In the genomic region with DNA sequence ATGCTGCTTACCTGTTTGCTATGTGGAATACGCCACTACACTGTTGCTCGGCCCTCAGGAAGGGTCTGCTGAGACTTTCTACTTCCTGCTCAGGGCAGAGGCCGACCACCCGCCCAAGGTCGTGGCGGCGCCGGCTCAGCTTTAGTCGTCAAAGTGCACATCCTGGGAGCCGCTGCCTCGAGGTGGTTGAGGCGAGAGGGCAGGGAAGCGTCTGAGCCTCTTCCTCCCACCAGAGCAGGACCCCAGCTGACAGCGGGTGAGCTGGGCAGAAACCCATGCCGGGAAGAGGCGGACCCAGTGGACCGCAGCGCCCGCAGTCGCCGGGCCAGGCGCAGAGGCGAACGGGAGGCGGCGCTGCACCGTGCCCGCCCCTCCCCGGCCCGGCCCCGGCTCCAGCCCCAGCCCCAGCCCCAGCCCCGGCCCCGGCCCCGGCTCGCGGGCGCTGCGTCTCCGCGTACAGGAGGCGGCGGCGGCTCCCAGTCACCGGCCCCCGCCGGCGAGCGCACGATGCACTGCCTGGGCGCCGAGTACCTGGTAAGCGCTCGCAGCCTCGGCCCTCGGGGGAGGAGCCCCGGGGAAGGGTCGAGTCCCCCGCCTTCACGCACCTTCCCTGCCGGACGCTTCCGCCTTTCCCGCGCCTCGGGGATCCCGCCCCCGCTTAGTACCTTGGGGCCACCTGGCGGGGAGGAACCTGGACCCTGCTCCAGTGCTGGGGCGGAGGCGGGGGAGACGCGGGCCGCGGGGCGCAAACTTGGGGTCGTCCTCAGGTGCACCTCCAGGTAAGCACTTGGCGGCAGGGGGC, we compare ENCODE assay signal across 9 cellular contexts. TPM values are rescaled to one million over a fixed set of nuclear protein-coding genes. Genes with fewer than 3 reads are reported as not detected.
A peak's percentile ranks its signal among the peaks of the same experiment; 100 is the strongest.
DNase-seq lines count a peak whose midpoint lies in the region; ATAC-seq, FAIRE-seq and TF ChIP-seq lines count a peak whose summit lies in the region.
"Had no signal": no experiment of that assay in that cellular context is flagged by ENCODE, and none has a peak within 500 bp of the region (broad histone marks: within the 10 kb centered on the region; RNA-seq: fewer than 3 reads in every experiment).

Gene SLC44A3 (plus strand): TSS at position 413 of the 802 bp plus-strand sequence. CDS start 95 bp downstream, at position 508.

- 1% methylated on average over 60 of the region's 77 CpGs; no CpG with 5 or more reads in 1 of the 2 experiments for WGBS in H1 (ENCODE audit: extremely low coverage in 1 of 2, insufficient coverage in 1 of 2, insufficient read length in 1 of 2, insufficient replicate concordance in 2 of 2, low coverage in 1 of 2, low lambda C conversion rate in 2 of 2, missing lambda C conversion rate in 1 of 2), 2 experiments
- WGBS in mesodermal cell (ENCODE audit: insufficient coverage in 2 of 2), 2 experiments = 2 to 6% methylated on average over 33 to 51 of the region's 77 CpGs
- WGBS in testis, 2 donors = 3 to 7% methylated on average over 5 to 39 of the region's 77 CpGs

- H3K4me1 ChIP-seq in H1 (replicated peaks in 1 of 4; ENCODE audit: control insufficient read depth in 3 of 4, insufficient read depth in 4 of 4, low read length in 3 of 4) (peaks cover 2 to 9% (median 6%) of the 10 kb centered on the region in 4 experiments; a peak in 6 of 7 replicates), mesodermal cell (ENCODE audit: control insufficient read depth, insufficient read depth, low read length, poor library complexity, severe bottlenecking) (no peaks in the 10 kb centered on the region), testis (no peaks in the 10 kb centered on the region)

- POLR2A ChIA-PET in H1 (lab: Charles Lee; ENCODE audit: partially characterized antibody) = interaction anchor here (0.6 to 1.3 kb wide), 3 partner anchors 16 to 278 kb away, joined by 3 to 4 read pairs (median 4); no protein-coding TSS in a partner anchor

- no peaks in the 10 kb centered on the region for H3K9me3 Mint-ChIP-seq in T-helper 2 cell treated with Interferon-gamma antibody and Interleukin-4, amounts not matched to agents 5 μg/mL and 100 μg/mL, for 36 hours

- peak in 1 of 2 experiments; percentile 78; a peak in 2 of 3 replicates for TF ChIP-seq POLR2A in H1 (IDR thresholded peaks at IDR 0.05; ENCODE audit: control extremely low read depth in 1 of 2, low read depth in 2 of 2, low read length in 2 of 2)
- no peak for TF ChIP-seq POLR2A in testis (IDR thresholded peaks at IDR 0.05)

- peak within 1 kb of the TSS; percentile 61 for H3K4me3 Mint-ChIP-seq in T-helper 2 cell treated with Interferon-gamma antibody and Interleukin-4, amounts not matched to agents 5 μg/mL and 100 μg/mL, for 36 hours

- H2BK15ac ChIP-seq in H1 (ENCODE audit: low read length) = peak within 1 kb of the TSS; percentile 65; the same call in 1 of the 2 replicates

- H3K4ac ChIP-seq in H1 (replicated peaks; ENCODE audit: insufficient read length, low read depth, low read length) = no peak within 1 kb of the TSS

- H2BK120ac ChIP-seq in H1 (replicated peaks; ENCODE audit: low read depth, low read length) = no peak within 1 kb of the TSS

- no peak within 1 kb of the TSS for H3K27ac Mint-ChIP-seq in T-helper 2 cell treated with Interferon-gamma antibody and Interleukin-4, amounts not matched to agents 5 μg/mL and 100 μg/mL, for 36 hours

- H3K36me3 ChIP-seq in H1 (ENCODE audit: control insufficient read depth in 2 of 4, insufficient read depth in 4 of 4, low read length in 3 of 4) (no peaks in the 10 kb centered on the region), mesodermal cell (ENCODE audit: control insufficient read depth, insufficient read depth, low read length) (no peaks in the 10 kb centered on the region), testis (ENCODE audit: low read depth, missing control alignments) (no peaks in the 10 kb centered on the region)

- intact Hi-C loops in testis (cut with DNase I; ENCODE audit: low total_unique reads) = no loop called here

- CTCF ChIA-PET in H1 (lab: Charles Lee; ENCODE audit: partially characterized antibody) = interaction anchor here (1.1 to 2.9 kb wide), 3 partner anchors 10 to 211 kb away, joined by 4 to 8 read pairs (median 5); no protein-coding TSS in a partner anchor

- in situ Hi-C loops in Caki2 (cut with HindIII; ENCODE audit: low pct_unique_long_range_greater_than_20kb, low sequenced_read_pairs) = no loop called here

- H3K27me3 ChIP-seq in H1 (replicated peaks in 1 of 4; ENCODE audit: control insufficient read depth in 3 of 4, extremely low read depth in 1 of 4, insufficient read depth in 3 of 4, low read length in 3 of 4) (peaks cover 0 to 6% (median 2%) of the 10 kb centered on the region in 4 experiments; a peak in 1 of 7 replicates), testis (no peaks in the 10 kb centered on the region)

- H3K79me1 ChIP-seq in H1 (ENCODE audit: low read depth, low read length) = no peaks in the 10 kb centered on the region

- no peak within 1 kb of the TSS for H3K23ac ChIP-seq in H1 (ENCODE audit: insufficient read length)

- no peaks in the 10 kb centered on the region for H3K36me3 Mint-ChIP-seq in T-helper 2 cell treated with Interferon-gamma antibody and Interleukin-4, amounts not matched to agents 5 μg/mL and 100 μg/mL, for 36 hours (ENCODE audit: low read depth)

- peaks cover 8% of the 10 kb centered on the region; the same call in 1 of the 2 replicates for H3K23me2 ChIP-seq in H1 (ENCODE audit: low read depth, low read length)

- DNase-seq in Caki2 (ENCODE audit: low read depth) (peak; percentile 2), HPDE6-E6E7 (ENCODE audit: extremely low spot score) (peak; percentile 26), H1 (ENCODE audit: low read depth in 1 of 2, low spot score in 2 of 2) (peak; percentile 17 to 82), testis (peak; percentile 28), cerebellar nuclear complex (lab: John Stamatoyannopoulos, UW) (no peak)
- DNase-seq in T-helper 2 cell treated with Interferon-gamma antibody and Interleukin-4, amounts not matched to agents 5 μg/mL and 100 μg/mL, for 36 hours (ENCODE audit: low spot score) = peak; percentile 13

- H3K56ac ChIP-seq in H1 (replicated peaks; ENCODE audit: insufficient read length, low read depth, low read length) = peak within 1 kb of the TSS; percentile 26

- TF ChIP-seq RAD21 in H1 (IDR thresholded peaks at IDR 0.05 in 1 of 2, conservative IDR thresholded peaks at IDR 0.05 in 1 of 2; ENCODE audit: low read depth in 2 of 2, low read length in 2 of 2) = peak in 1 of 2 experiments; percentile 20; a peak in 2 of 4 replicates

- no peak for TF ChIP-seq EP300 in H1 (IDR thresholded peaks at IDR 0.05; ENCODE audit: borderline replicate concordance in 1 of 2, low read depth in 2 of 2, low read length in 2 of 2)

- H3K4me2 ChIP-seq in H1 (ENCODE audit: insufficient read depth in 1 of 2, low read depth in 2 of 2, low read length in 2 of 2) = peak within 1 kb of the TSS; percentile 85 to 87

- peak within 1 kb of the TSS; percentile 91 for H4K91ac ChIP-seq in H1 (replicated peaks; ENCODE audit: insufficient read length, low read length)

- no peak within 1 kb of the TSS for H3K14ac ChIP-seq in H1 (ENCODE audit: insufficient read length)

- peaks cover 66% of the 10 kb centered on the region for H3K27me3 Mint-ChIP-seq in T-helper 2 cell treated with Interferon-gamma antibody and Interleukin-4, amounts not matched to agents 5 μg/mL and 100 μg/mL, for 36 hours (ENCODE audit: low read depth)

- H2AFZ ChIP-seq in H1 (ENCODE audit: low read length) = peak within 1 kb of the TSS; percentile 82

- peak within 1 kb of the TSS; percentile 90; the same call in 1 of the 2 replicates for H4K8ac ChIP-seq in H1 (ENCODE audit: extremely low read depth, insufficient read depth, low read length)

- H2BK5ac ChIP-seq in H1 (ENCODE audit: low read depth, low read length) = peak within 1 kb of the TSS; percentile 48; the same call in 1 of the 2 replicates

- H4K20me1 ChIP-seq in H1 (replicated peaks in 1 of 2; ENCODE audit: control insufficient read depth in 1 of 2, insufficient read depth in 2 of 2, low read length in 2 of 2) = no peaks in the 10 kb centered on the region

- H3K4me3 ChIP-seq in H1 (ENCODE audit: extremely low read depth in 1 of 4, insufficient read depth in 2 of 4, low read depth in 3 of 4, low read length in 4 of 4) (peak within 1 kb of the TSS; percentile 53 to 74 (median 65)), mesodermal cell (ENCODE audit: extremely low read depth, insufficient read depth, low read length, poor library complexity, severe bottlenecking) (peak within 1 kb of the TSS; percentile 48), testis (peak within 1 kb of the TSS; percentile 63 to 71)
- H3K4me3 ChIP-seq: SK-N-MC had no signal

- no peak for ATAC-seq in HG03521 (IDR thresholded peaks at IDR 0.05; ENCODE audit: unreplicated experiment)

- H3K9ac ChIP-seq in H1 (replicated peaks in 1 of 4; ENCODE audit: extremely low read depth in 1 of 4, low read depth in 3 of 4, low read length in 3 of 4) = peak within 1 kb of the TSS in 3 of 4 experiments; percentile 7 to 57 (median 31); a peak in 3 of 7 replicates

- TF ChIP-seq CTCF in H1 (IDR thresholded peaks at IDR 0.05; ENCODE audit: control extremely low read depth in 1 of 3, insufficient read depth in 1 of 3, low read depth in 1 of 3, low read length in 3 of 3) (peak; percentile 20 to 50 (median 30)), testis (IDR thresholded peaks at IDR 0.05) (no peak)

- H4K5ac ChIP-seq in H1 (ENCODE audit: insufficient read length, low read depth, low read length) = peak within 1 kb of the TSS; percentile 78

- no peaks in the 10 kb centered on the region for H3K79me2 ChIP-seq in H1 (ENCODE audit: control insufficient read depth in 1 of 2, insufficient read depth in 2 of 2, low read length in 2 of 2)

- no peaks in the 10 kb centered on the region for H3K4me1 Mint-ChIP-seq in T-helper 2 cell treated with Interferon-gamma antibody and Interleukin-4, amounts not matched to agents 5 μg/mL and 100 μg/mL, for 36 hours (ENCODE audit: low read depth)

- H3K18ac ChIP-seq in H1 (ENCODE audit: extremely low read depth, low read length) = peak within 1 kb of the TSS; percentile 49

- no peak within 1 kb of the TSS for H2AK5ac ChIP-seq in H1 (ENCODE audit: low read depth, low read length)

- FAIRE-seq in H1 (lab: Jason Lieb, UNC) = no peak

- peak within 1 kb of the TSS; percentile 44; the same call in 1 of the 2 replicates for H2BK12ac ChIP-seq in H1 (ENCODE audit: low read depth, low read length)

- H3K9me3 ChIP-seq in H1 (ENCODE audit: insufficient read depth in 2 of 2, low read depth in 1 of 2, low read length in 1 of 2) = no peaks in the 10 kb centered on the region
- H3K9me3 ChIP-seq in mesodermal cell (ENCODE audit: control insufficient read depth, low read length) = no peaks in the 10 kb centered on the region
- H3K9me3 ChIP-seq in testis = no peaks in the 10 kb centered on the region

- H3K27ac ChIP-seq in H1 (ENCODE audit: low read depth, low read length) (no peak within 1 kb of the TSS), mesodermal cell (ENCODE audit: low read depth, low read length, severe bottlenecking) (no peak within 1 kb of the TSS), testis (no peak within 1 kb of the TSS)
- H3K27ac ChIP-seq: SK-N-MC had no signal

- H2BK20ac ChIP-seq in H1 (ENCODE audit: low read length) = no peak within 1 kb of the TSS

RNA-seq across cellular contexts. Expression of gene SLC44A3, which starts in this region (rescaled TPM):
- 3.1 and 4.4 TPM in 2 replicates for total RNA-seq in Caki2 (2014; rRNA removed; shearing (Covaris generic); ENCODE audit: low replicate concordance)
- 4.2 and 5.0 TPM in 2 replicates for total RNA-seq in H1 (2021; fragmentation: NEBNext Ultra II Directional; extraction: Animal tissue kit (Norgen Biotek cat#: 25700))
- polyA plus RNA-seq in H1 (2011; rRNA removed) = 3.6 and 5.0 TPM in 2 replicates
- 4.0 TPM for polyA plus RNA-seq in H1 (2011; cell fraction: cytosol; rRNA removed)
- 5.3 TPM for polyA plus RNA-seq in H1 (2011; cell fraction: nucleus; rRNA removed)
- 3.2 to 5.1 TPM (median 4.6 TPM) in 4 replicates for polyA plus RNA-seq in H1 (2012, experiment 1 of 2)
- polyA plus RNA-seq in H1 (2012, experiment 2 of 2) = 2.2 TPM
- polyA plus RNA-seq in H1 (2013, experiment 1 of 2) = 5.2 TPM
- 5.8 TPM for polyA plus RNA-seq in H1 (2013, experiment 2 of 2)
- polyA minus RNA-seq in H1 (2011; rRNA and poly(A)+ RNA removed) = 7.8 and 9.9 TPM in 2 replicates
- 1.1 TPM for polyA minus RNA-seq in H1 (2011; cell fraction: cytosol; rRNA and poly(A)+ RNA removed)
- 11.1 TPM for polyA minus RNA-seq in H1 (2011; cell fraction: nucleus; rRNA and poly(A)+ RNA removed)
- polyA plus RNA-seq in mesodermal cell (2013, experiment 1 of 2) = 1.8 TPM
- 1.8 TPM for polyA plus RNA-seq in mesodermal cell (2013, experiment 2 of 2)
- total RNA-seq in testis = 1 to 10 TPM; 2.7 to 3.4 TPM
- polyA plus RNA-seq in testis (ENCODE audit: insufficient read depth, low read depth, low replicate concordance) = 6.4 TPM

Comparison
In these comparisons a context has a peak if more than half of its experiments do, and no peak if none do; other contexts are left out.
1. DNase-seq: peak in Caki2 (single experiment), HPDE6-E6E7 (single experiment), T-helper 2 cell treated with Interferon-gamma antibody and Interleukin-4, amounts not matched to agents 5 μg/mL and 100 μg/mL, for 36 hours (single experiment), H1 (2 of 2) and testis (single experiment); none in cerebellar nuclear complex (0 of 2).
2. CTCF ChIP-seq: peak in H1 (3 of 3); none in testis (0 of 3).
3. Peak in every context shown above with its lines, with median percentiles within 50 percentile points of each other: H3K4me3 ChIP-seq.